ENCODE assay signal across 9 cellular contexts in genomic region chr2:58039170-58039611, GRCh38. TPM values are rescaled to one million over a fixed set of nuclear protein-coding genes. Genes with fewer than 3 reads are reported as not detected.
DNase-seq lines count a peak whose midpoint lies in the region; ATAC-seq and TF ChIP-seq lines count a peak whose summit lies in the region.
"Had no signal": no experiment of that assay in that cellular context is flagged by ENCODE, and none has a peak within 500 bp of the region (broad histone marks: within the 10 kb centered on the region; RNA-seq: fewer than 3 reads in every experiment).

No MANE protein-coding gene starts in this region.

- POLR2A ChIA-PET in SK-N-SH (lab: Yijun Ruan, JAX) = no interaction called here

- CTCF ChIA-PET in SK-N-SH (lab: Yijun Ruan, JAX) = no interaction called here

- H3K27me3 ChIP-seq in SK-N-SH (ENCODE audit: insufficient read depth) (no peaks in the 10 kb centered on the region), osteoblast (ENCODE audit: insufficient read depth, low read length) (no peaks in the 10 kb centered on the region), esophagus squamous epithelium (no peaks in the 10 kb centered on the region)

- H3K4me2 ChIP-seq in SK-N-SH = 0 out of 2 replicates have a peak overlapping the region, but pooled peaks have one; percentile 37
- H3K4me2 ChIP-seq in osteoblast (ENCODE audit: insufficient read depth, low read length) = peak overlapping the region; percentile 58

- no peaks in the 10 kb centered on the region for H3K79me2 ChIP-seq in SK-N-SH (ENCODE audit: insufficient read depth)
- no peaks in the 10 kb centered on the region for H3K79me2 ChIP-seq in osteoblast (ENCODE audit: insufficient read depth, low read length)

- TF ChIP-seq POLR2A in esophagus squamous epithelium (IDR thresholded peaks at IDR 0.05) = no peak

- H3K27ac ChIP-seq in SK-N-SH (ENCODE audit: low read depth in 2 of 2, low read length in 1 of 2) (peak overlapping the region in 1 of 2 experiments; percentile 61; a peak in 2 of 4 replicates), osteoblast (ENCODE audit: low read depth, low read length) (peak overlapping the region; percentile 26), esophagus squamous epithelium (no peak overlapping the region)
- H3K27ac ChIP-seq: 22Rv1 had no signal

- intact Hi-C loops in esophagus squamous epithelium (cut with DNase I) = no loop called here

- ATAC-seq in SK-N-SH treated with all-trans-retinoic acid at 6 μM for 48 hours = no peak; the same call in 2 of the 3 replicates
- ATAC-seq in HG02981 (IDR thresholded peaks at IDR 0.05; ENCODE audit: unreplicated experiment) = peak; percentile 69

- peak overlapping the region; percentile 56; the same call in 1 of the 2 replicates for H2AFZ ChIP-seq in SK-N-SH (ENCODE audit: low read depth)
- H2AFZ ChIP-seq in osteoblast (ENCODE audit: low read length) = peak overlapping the region; percentile 52

- no peaks in the 10 kb centered on the region for H3K9me3 ChIP-seq in SK-N-SH
- no peaks in the 10 kb centered on the region for H3K9me3 ChIP-seq in osteoblast (ENCODE audit: low read depth, low read length)
- H3K9me3 ChIP-seq in esophagus squamous epithelium = no peaks in the 10 kb centered on the region

- peak overlapping the region in 1 of 2 experiments; percentile 26; a peak in 1 of 4 replicates for H3K4me3 ChIP-seq in SK-N-SH (ENCODE audit: low read depth in 2 of 2, low read length in 1 of 2)
- peak overlapping the region; percentile 14 for H3K4me3 ChIP-seq in osteoblast (ENCODE audit: insufficient read depth, low read length)
- H3K4me3 ChIP-seq in esophagus squamous epithelium = no peak overlapping the region

- no peak for TF ChIP-seq RAD21 in SK-N-SH (IDR thresholded peaks at IDR 0.05; ENCODE audit: low read length)

- H4K20me1 ChIP-seq in SK-N-SH (ENCODE audit: insufficient read depth) (no peaks in the 10 kb centered on the region), osteoblast (ENCODE audit: insufficient read depth, low read length) (no peaks in the 10 kb centered on the region)

- H3F3A ChIP-seq in SK-N-SH (replicated peaks; ENCODE audit: insufficient read depth) = peaks cover 31% of the 10 kb centered on the region

- no peak for TF ChIP-seq CTCF in SK-N-SH (IDR thresholded peaks at IDR 0.05)
- TF ChIP-seq CTCF in osteoblast (IDR thresholded peaks at IDR 0.05; ENCODE audit: extremely low read depth, low read depth, low read length) = no peak
- no peak for TF ChIP-seq CTCF in esophagus squamous epithelium (IDR thresholded peaks at IDR 0.05)

- no peak for TF ChIP-seq EP300 in SK-N-SH (IDR thresholded peaks at IDR 0.05; ENCODE audit: borderline replicate concordance in 1 of 2, low read depth in 1 of 2, low read length in 1 of 2)

- H3K9ac ChIP-seq in SK-N-SH = no peak overlapping the region

- no peaks in the 10 kb centered on the region for H3K9me2 ChIP-seq in SK-N-SH

- H3K4me1 ChIP-seq in SK-N-SH (ENCODE audit: control insufficient read depth in 1 of 2, insufficient read depth in 2 of 2, low read depth in 1 of 2, low read length in 1 of 2) (peaks cover 0 to 14% of the 10 kb centered on the region in 2 experiments; a peak in 1 of 4 replicates), osteoblast (ENCODE audit: insufficient read depth, low read length) (peaks cover 12% of the 10 kb centered on the region), esophagus squamous epithelium (peaks cover 0 to 8% (median 0%) of the 10 kb centered on the region in 3 donors)

- WGBS in SK-N-SH (ENCODE audit: low lambda C conversion rate) = 46% methylated on average over 1 of the region's 1 CpG
- 10 to 14% methylated on average over 1 of the region's 1 CpG for WGBS in esophagus squamous epithelium, 2 donors

- no peaks in the 10 kb centered on the region for H3K36me3 ChIP-seq in SK-N-SH (replicated peaks in 1 of 2; ENCODE audit: control insufficient read depth in 1 of 2, insufficient read depth in 2 of 2, low read length in 1 of 2)
- no peaks in the 10 kb centered on the region for H3K36me3 ChIP-seq in osteoblast (ENCODE audit: insufficient read depth, low read length)
- H3K36me3 ChIP-seq in esophagus squamous epithelium = no peaks in the 10 kb centered on the region

- DNase-seq in SK-N-SH (no peak), RPMI7951 (ENCODE audit: low read depth) (peak; percentile 61), osteoblast (ENCODE audit: insufficient read length, low spot score, missing footprints) (peak; percentile 70), DMS53 (lab: John Stamatoyannopoulos, UW) (no peak), NCI-H2171 (lab: John Stamatoyannopoulos, UW) (no peak), esophagus squamous epithelium (lab: John Stamatoyannopoulos, UW) (no peak)

TF ChIP-seq in SK-N-SH, 30 proteins besides CTCF, POLR2A, EP300 and RAD21:
- TF ChIP-seq ELF1 (IDR thresholded peaks at IDR 0.05) (0 out of 2 replicates have a peak, but pooled peaks have one; percentile 24), TEAD4 (IDR thresholded peaks at IDR 0.05; ENCODE audit: borderline replicate concordance, insufficient read depth) (no peak; the same call in 1 of the 2 replicates), MXI1 (IDR thresholded peaks at IDR 0.05; ENCODE audit: low read depth, low read length) (no peak), NFIC (IDR thresholded peaks at IDR 0.05; ENCODE audit: borderline replicate concordance) (peak; percentile 72), TCF12 (IDR thresholded peaks at IDR 0.05) (peak; percentile 25; the same call in 1 of the 2 replicates)

TF ChIP-seq in SK-N-SH treated with all-trans-retinoic acid at 6 μM for 48 hours, 23 proteins besides CTCF, POLR2A, EP300 and RAD21 (continues in another document):
- TF ChIP-seq CREB5 (CRISPR knock-in tag; IDR thresholded peaks at IDR 0.05; ENCODE audit: low read depth) (no peak), POU6F1 (CRISPR knock-in tag; IDR thresholded peaks at IDR 0.05; ENCODE audit: borderline replicate concordance, low read depth) (no peak), ZFP3 (CRISPR knock-in tag; IDR thresholded peaks at IDR 0.05) (no peak), ZNF8 (CRISPR knock-in tag; IDR thresholded peaks at IDR 0.05) (no peak), ZNF565 (CRISPR knock-in tag; conservative IDR thresholded peaks at IDR 0.05; ENCODE audit: low read depth) (no peak), ISL1 (CRISPR knock-in tag; IDR thresholded peaks at IDR 0.05) (no peak), ZNF70 (CRISPR knock-in tag; IDR thresholded peaks at IDR 0.05) (no peak), OSR1 (CRISPR knock-in tag; IDR thresholded peaks at IDR 0.05) (no peak), CSDC2 (CRISPR knock-in tag; IDR thresholded peaks at IDR 0.05) (no peak), TCF4 (CRISPR knock-in tag; IDR thresholded peaks at IDR 0.05; ENCODE audit: borderline replicate concordance) (no peak), TSHZ2 (CRISPR knock-in tag; IDR thresholded peaks at IDR 0.05) (no peak), BACH2 (CRISPR knock-in tag; IDR thresholded peaks at IDR 0.05; ENCODE audit: borderline replicate concordance) (no peak), SNAI2 (CRISPR knock-in tag; IDR thresholded peaks at IDR 0.05) (no peak)

RNA-seq across cellular contexts. Expression of gene VRK2, which starts 7.4 kb away (rescaled TPM):
- not detected in 2 replicates for polyA plus RNA-seq in SK-N-SH (2012; rRNA removed)
- polyA plus RNA-seq in SK-N-SH (2012; cell fraction: cytosol; rRNA removed) = 0.01 TPM in 1 of 2 replicates, not detected in the other
- not detected in 2 replicates for polyA plus RNA-seq in SK-N-SH (2012; cell fraction: nucleus; rRNA removed)
- total RNA-seq in RPMI7951 (2014; rRNA removed; shearing (Covaris generic)) = 29.8 and 38.4 TPM in 2 replicates
- total RNA-seq in osteoblast = 22.1 and 25.0 TPM in 2 replicates
- 10 to 100 TPM; 17.9 to 33.6 (median 25.7) TPM for total RNA-seq in esophagus squamous epithelium

Comparison
In these comparisons a context has a peak if more than half of its experiments do, and no peak if none do; other contexts are left out.
1. DNase-seq: peak in RPMI7951 (single experiment) and osteoblast (single experiment); none in SK-N-SH (single experiment), DMS53 (single experiment), NCI-H2171 (single experiment) and esophagus squamous epithelium (single experiment).